Comparison of ENCODE assay signal across 8 cellular contexts in the genomic region with DNA sequence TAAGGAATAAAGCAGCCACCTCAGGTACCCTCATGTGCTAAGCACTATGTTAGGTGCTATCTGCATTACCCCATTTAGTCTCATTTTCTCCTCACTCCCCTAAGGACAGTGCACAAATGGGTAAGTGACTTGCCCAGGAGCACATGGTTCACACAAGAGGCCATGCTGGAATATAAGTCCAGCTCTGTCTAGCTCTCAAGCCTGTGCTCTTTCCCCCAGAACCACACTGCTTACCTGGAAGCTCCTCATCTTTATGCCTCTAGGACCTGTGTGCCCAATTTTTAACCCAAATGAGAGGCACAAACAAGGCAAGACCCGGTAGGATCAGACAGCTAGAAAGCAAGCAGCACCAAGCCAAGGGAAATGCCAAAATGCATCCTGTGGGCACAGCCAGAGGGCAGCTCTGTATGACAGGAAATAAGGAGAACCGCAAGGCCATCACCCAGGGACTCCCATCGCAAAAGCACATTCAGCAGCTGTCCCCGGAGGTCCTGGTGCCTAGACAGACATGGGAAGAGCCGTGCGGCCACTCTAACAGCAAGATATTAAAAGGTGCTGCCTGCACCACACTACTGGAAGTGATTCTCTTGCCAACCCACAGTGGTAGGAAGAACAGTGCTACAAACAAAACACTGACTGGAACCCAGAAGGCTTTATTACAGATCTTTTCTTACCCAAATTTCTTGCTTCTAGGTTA.
DNase-seq lines count a peak whose midpoint lies in the region; ATAC-seq, FAIRE-seq and TF ChIP-seq lines count a peak whose summit lies in the region.

No MANE protein-coding gene starts in this region.

- TF ChIP-seq POLR2A in GM12891 (IDR thresholded peaks at IDR 0.05; ENCODE audit: low read depth, low read length) (no peak), breast epithelium (IDR thresholded peaks at IDR 0.05) (no peak), gastrocnemius medialis (IDR thresholded peaks at IDR 0.05) (no peak)

- H3K4me3 ChIP-seq in breast epithelium, result no peak overlapping the region
- H3K4me3 ChIP-seq in gastrocnemius medialis, result no peak overlapping the region

- ATAC-seq in gastrocnemius medialis (peak in 1 of 2 donors; percentile 3), GM21786 (IDR thresholded peaks at IDR 0.05; ENCODE audit: unreplicated experiment) (no peak)

- H3K27me3 ChIP-seq in breast epithelium (no peaks in the 10 kb centered on the region), gastrocnemius medialis (no peaks in the 10 kb centered on the region)

- TF ChIP-seq CTCF in breast epithelium (IDR thresholded peaks at IDR 0.05), result no peak
- no peak for TF ChIP-seq CTCF in gastrocnemius medialis (IDR thresholded peaks at IDR 0.05 in 4 of 5, conservative IDR thresholded peaks at IDR 0.05 in 1 of 5)

- no peak for DNase-seq in GM12891 (ENCODE audit: insufficient read length, low spot score)
- DNase-seq in RPMI7951 (ENCODE audit: low read depth), result peak; percentile 90
- DNase-seq in breast epithelium (ENCODE audit: low spot score in 2 of 2), result no peak
- DNase-seq in gastrocnemius medialis, result no peak
- DNase-seq in LoVo (ENCODE audit: low spot score), result no peak
- DNase-seq in NCI-H2171 treated with DMSO at 0.1 percent for 48 hours (lab: John Stamatoyannopoulos, UW), result no peak
- no peak for DNase-seq in NCI-H187 (lab: John Stamatoyannopoulos, UW)

- no peaks in the 10 kb centered on the region for H3K36me3 ChIP-seq in breast epithelium
- H3K36me3 ChIP-seq in gastrocnemius medialis, result no peaks in the 10 kb centered on the region

- no peaks in the 10 kb centered on the region for H3K9me3 ChIP-seq in breast epithelium
- H3K9me3 ChIP-seq in gastrocnemius medialis, result no peaks in the 10 kb centered on the region

- FAIRE-seq in GM12891 (lab: Jason Lieb, UNC), result peak; percentile 62

- intact Hi-C loops in breast epithelium (cut with DNase I; ENCODE audit: low total_unique reads) (no loop called here), gastrocnemius medialis (cut with DNase I; ENCODE audit: low total_unique reads) (no loop called here)

- H3K4me1 ChIP-seq in breast epithelium (peaks cover 6 to 10% of the 10 kb centered on the region in 2 donors), gastrocnemius medialis (peaks cover 13 to 28% of the 10 kb centered on the region in 2 donors)

- H3K27ac ChIP-seq in breast epithelium (peak overlapping the region; percentile 61 to 80), gastrocnemius medialis (peak overlapping the region; percentile 27 to 75 (median 44))

- in situ Hi-C loops in gastrocnemius medialis (cut with MboI; ENCODE audit: low sequenced_read_pairs in 4 of 4), result loop anchor here in 2 of 4 donors (25.0 kb wide), 2 partner anchors 191 to 216 kb away; partner anchors contain the start of gene CCDC146 (in 1 of the 2)

TF ChIP-seq in GM12891, 5 proteins besides CTCF, POLR2A, EP300 and RAD21:
- TF ChIP-seq PAX5 (IDR thresholded peaks at IDR 0.05; ENCODE audit: insufficient read depth, low read length, severe bottlenecking) (no peak), POU2F2 (IDR thresholded peaks at IDR 0.05; ENCODE audit: low read depth, low read length) (no peak), TAF1 (IDR thresholded peaks at IDR 0.05; ENCODE audit: low read depth, low read length) (no peak), SPI1 (IDR thresholded peaks at IDR 0.05; ENCODE audit: low read depth, low read length) (no peak), POLR2AphosphoS5 (IDR thresholded peaks at IDR 0.05; ENCODE audit: low read depth, low read length) (no peak)
